In the genomic region with DNA sequence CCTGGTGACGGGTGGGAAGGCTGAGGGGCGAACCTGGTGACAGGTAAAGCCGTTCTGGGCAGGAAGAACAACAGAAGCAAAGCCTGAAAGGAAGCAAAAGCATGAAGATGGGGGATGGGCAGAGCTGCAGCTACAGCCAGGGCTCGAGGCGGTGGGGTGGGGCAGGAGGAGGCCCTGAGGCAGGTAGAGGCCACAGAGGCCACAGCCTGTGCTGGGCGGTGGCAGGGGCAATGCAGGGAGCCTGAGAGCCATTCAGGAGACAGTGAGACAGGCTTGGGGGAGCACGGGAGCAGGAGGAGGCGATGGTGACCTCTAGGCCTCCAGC, we compare ENCODE assay signal across 20 cellular contexts. TPM values are rescaled to one million over a fixed set of nuclear protein-coding genes. Genes with fewer than 3 reads are reported as not detected.
A peak's percentile ranks its signal among the peaks of the same experiment; 100 is the strongest.
DNase-seq lines count a peak whose midpoint lies in the region; ATAC-seq and TF ChIP-seq lines count a peak whose summit lies in the region.
"Had no signal": no experiment of that assay in that cellular context is flagged by ENCODE, and none has a peak within 500 bp of the region (broad histone marks: within the 10 kb centered on the region; RNA-seq: fewer than 3 reads in every experiment).

No MANE protein-coding gene starts in this region.

- H4K20me1 ChIP-seq in GM23338 (replicated peaks; ENCODE audit: insufficient read depth) (no peaks in the 10 kb centered on the region), PC-9 (ENCODE audit: insufficient read depth) (0 out of 2 replicates have a peak, but pooled peaks cover 3% of the 10 kb centered on the region)

- H3K36me3 Mint-ChIP-seq in GM23338 (ENCODE audit: low read depth): no peaks in the 10 kb centered on the region
- H3K36me3 Mint-ChIP-seq in glutamatergic neuron (ENCODE audit: unreplicated experiment): no peaks in the 10 kb centered on the region
- H3K36me3 Mint-ChIP-seq in CD8-positive, alpha-beta T cell: no peaks in the 10 kb centered on the region

- H3K36me3 ChIP-seq in GM23338 (ENCODE audit: insufficient read depth): no peaks in the 10 kb centered on the region
- H3K36me3 ChIP-seq in PC-9 (ENCODE audit: low read depth): peaks cover 3% of the 10 kb centered on the region
- peaks cover 0 to 11% of the 10 kb centered on the region in 2 donors for H3K36me3 ChIP-seq in neuronal stem cell (replicated peaks in 1 of 2; ENCODE audit: control insufficient read depth in 2 of 2, insufficient read depth in 2 of 2, low read length in 2 of 2)
- H3K36me3 ChIP-seq in CD8-positive, alpha-beta T cell (ENCODE audit: insufficient read depth, low read length): no peaks in the 10 kb centered on the region
- H3K36me3 ChIP-seq: Peyer's patch had no signal

- no peak overlapping the region for H4K91ac ChIP-seq in neuronal stem cell (ENCODE audit: low read depth, low read length, poor library complexity)

- H2BK120ac ChIP-seq in neuronal stem cell (ENCODE audit: low read depth, low read length): no peak overlapping the region

- H3K4me3 ChIP-seq in GM23338 (no peak overlapping the region), PC-9 (peak overlapping the region; percentile 44; the same call in 1 of the 2 replicates), neuronal stem cell (ENCODE audit: low read length in 2 of 2) (no peak overlapping the region)
- no peak overlapping the region for H3K4me3 ChIP-seq in CD8-positive, alpha-beta T cell (ENCODE audit: low read depth, low read length)
- H3K4me3 ChIP-seq: MG63, Peyer's patch had no signal

- POLR2A ChIA-PET in PC-9 (lab: Charles Lee; ENCODE audit: unreplicated experiment): no interaction called here
- POLR2A ChIA-PET in CD8-positive, alpha-beta T cell (lab: Charles Lee): no interaction called here

- no peak overlapping the region for H2BK5ac ChIP-seq in neuronal stem cell (ENCODE audit: low read length)

- peaks cover 11% of the 10 kb centered on the region for H3K4me1 Mint-ChIP-seq in GM23338
- H3K4me1 Mint-ChIP-seq in glutamatergic neuron (ENCODE audit: low read depth, unreplicated experiment): peaks cover 27% of the 10 kb centered on the region
- no peaks in the 10 kb centered on the region for H3K4me1 Mint-ChIP-seq in CD8-positive, alpha-beta T cell (ENCODE audit: low read depth)
- H3K4me1 Mint-ChIP-seq: B cell had no signal

- H2AK5ac ChIP-seq in neuronal stem cell (ENCODE audit: low read depth, low read length): peak overlapping the region; percentile 9

- H3K9me2 ChIP-seq in GM23338 (ENCODE audit: insufficient read depth) (no peaks in the 10 kb centered on the region), PC-9 (ENCODE audit: insufficient read depth) (no peaks in the 10 kb centered on the region)

- H3K27ac Mint-ChIP-seq in GM23338 (0 out of 2 replicates have a peak overlapping the region, but pooled peaks have one; percentile 23), glutamatergic neuron (ENCODE audit: unreplicated experiment) (peak overlapping the region; percentile 55)
- no peak overlapping the region for H3K27ac Mint-ChIP-seq in CD8-positive, alpha-beta T cell
- H3K27ac Mint-ChIP-seq: B cell; CD4-positive, alpha-beta T cell; HFFc6 had no signal

- peak overlapping the region; percentile 57 for H4K8ac ChIP-seq in neuronal stem cell (ENCODE audit: low read depth, low read length)

- no peak overlapping the region for H3K4ac ChIP-seq in neuronal stem cell (ENCODE audit: low read length)

- H3F3A ChIP-seq in GM23338 (replicated peaks; ENCODE audit: low read depth) (no peaks in the 10 kb centered on the region), PC-9 (ENCODE audit: insufficient read depth, low read depth) (peaks cover 44% of the 10 kb centered on the region)

- no TSS peak for BruUV-seq in PC-9 (replicated peaks; lab: Mats Ljungman, UMichigan)

- peak overlapping the region; percentile 4 for H3K18ac ChIP-seq in neuronal stem cell (ENCODE audit: low read length)

- H3K9me3 Mint-ChIP-seq in GM23338 (no peaks in the 10 kb centered on the region), glutamatergic neuron (ENCODE audit: unreplicated experiment) (peaks cover 16% of the 10 kb centered on the region)
- no peaks in the 10 kb centered on the region for H3K9me3 Mint-ChIP-seq in CD8-positive, alpha-beta T cell
- H3K9me3 Mint-ChIP-seq: CD4-positive, alpha-beta T cell; HFFc6 had no signal

- ATAC-seq in GM23338: no peak; the same call in 2 of the 3 replicates
- ATAC-seq in HG02870 (IDR thresholded peaks at IDR 0.05; ENCODE audit: unreplicated experiment): no peak
- no peak for ATAC-seq in CD8-positive, alpha-beta T cell

- H3K27ac ChIP-seq in GM23338 (ENCODE audit: low read depth): no peak overlapping the region
- H3K27ac ChIP-seq in PC-9: peak overlapping the region; percentile 72
- no peak overlapping the region for H3K27ac ChIP-seq in neuronal stem cell (replicated peaks; ENCODE audit: low read length)
- H3K27ac ChIP-seq in CD8-positive, alpha-beta T cell (ENCODE audit: low read depth, low read length): no peak overlapping the region
- H3K27ac ChIP-seq: KMS-11, Peyer's patch had no signal

- CTCF ChIA-PET in PC-9 (lab: Charles Lee): no interaction called here
- CTCF ChIA-PET in CD8-positive, alpha-beta T cell (lab: Charles Lee): no interaction called here

- H3K4me1 ChIP-seq in GM23338 (ENCODE audit: insufficient read depth) (no peaks in the 10 kb centered on the region), PC-9 (replicated peaks; ENCODE audit: insufficient read depth) (peaks cover 57% of the 10 kb centered on the region), neuronal stem cell (ENCODE audit: control insufficient read depth in 2 of 2, insufficient read depth in 1 of 2, low read depth in 1 of 2, low read length in 2 of 2) (peaks cover 16% of the 10 kb centered on the region in 2 donors)
- no peaks in the 10 kb centered on the region for H3K4me1 ChIP-seq in CD8-positive, alpha-beta T cell (ENCODE audit: insufficient read depth, low read length)

- peak overlapping the region; percentile 14 for H2BK15ac ChIP-seq in neuronal stem cell (ENCODE audit: low read length)

- no peak overlapping the region for H2BK12ac ChIP-seq in neuronal stem cell (ENCODE audit: low read length)

- peak overlapping the region; percentile 8 for H3K23ac ChIP-seq in neuronal stem cell (ENCODE audit: low read depth, low read length, poor library complexity)

- no peak overlapping the region for H3K9ac ChIP-seq in neuronal stem cell (ENCODE audit: low read depth, low read length, poor library complexity)
- H3K9ac ChIP-seq: KMS-11 had no signal

- peaks cover 16% of the 10 kb centered on the region for H3K27me3 Mint-ChIP-seq in GM23338 (ENCODE audit: insufficient read depth, low read depth, poor library complexity)
- peaks cover 7% of the 10 kb centered on the region for H3K27me3 Mint-ChIP-seq in glutamatergic neuron (ENCODE audit: unreplicated experiment)
- peaks cover 10% of the 10 kb centered on the region for H3K27me3 Mint-ChIP-seq in CD8-positive, alpha-beta T cell (ENCODE audit: low read depth)

- no peaks in the 10 kb centered on the region for H3K79me1 ChIP-seq in neuronal stem cell (ENCODE audit: low read depth, low read length)

- intact Hi-C loops in PC-9 (cut with micrococcal nuclease; ENCODE audit: unreplicated experiment): loop anchor here (5.0 kb wide), 3 partner anchors 81 to 161 kb away; no protein-coding TSS in a partner anchor
- intact Hi-C loops in CD8-positive, alpha-beta T cell (cut with DNase I, micrococcal nuclease): no loop called here

- H3K4me3 Mint-ChIP-seq in GM23338 (no peak overlapping the region), glutamatergic neuron (ENCODE audit: unreplicated experiment) (no peak overlapping the region)
- H3K4me3 Mint-ChIP-seq in CD8-positive, alpha-beta T cell: no peak overlapping the region
- H3K4me3 Mint-ChIP-seq: B cell; CD4-positive, alpha-beta T cell; HFFc6 had no signal

- WGBS in neuronal stem cell (ENCODE audit: extremely low coverage in 2 of 2, insufficient read length in 2 of 2, insufficient replicate concordance in 1 of 2), 2 donors: no CpG with 5 or more reads among the region's 8 CpGs

- no peak for DNase-seq in GM23338 (ENCODE audit: low spot score)
- peak in 1 of 2 experiments; percentile 58 for DNase-seq in PC-9
- no peak for DNase-seq in glutamatergic neuron
- DNase-seq in neuronal stem cell (ENCODE audit: low spot score): no peak
- DNase-seq in SK-N-DZ (ENCODE audit: low spot score): no peak
- no peak for DNase-seq in CD8-positive, alpha-beta T cell
- DNase-seq: CD4-positive, alpha-beta T cell; DMS79 treated with DMSO at 0.1 percent for 48 hours; GDM1; HFFc6; MG63; NCI-H1105; NCI-H1694 treated with DMSO at 0.1 percent for 48 hours; NCI-H446 treated with DMSO at 0.1 percent for 48 hours; NCI-H774; SHP77 treated with DMSO at 0.1 percent for 48 hours had no signal

- H3K4me2 ChIP-seq in GM23338 (no peak overlapping the region), PC-9 (peak overlapping the region; percentile 76), neuronal stem cell (ENCODE audit: insufficient read depth, low read length, poor library complexity, severe bottlenecking) (no peak overlapping the region)
- H3K4me2 ChIP-seq: KMS-11 had no signal

- H3K9me3 ChIP-seq in PC-9 (ENCODE audit: insufficient read depth, low read depth) (no peaks in the 10 kb centered on the region), neuronal stem cell (replicated peaks in 1 of 2; ENCODE audit: control insufficient read depth in 2 of 2, insufficient read depth in 1 of 2, low read depth in 1 of 2, low read length in 2 of 2) (no peaks in the 10 kb centered on the region)
- no peaks in the 10 kb centered on the region for H3K9me3 ChIP-seq in CD8-positive, alpha-beta T cell (ENCODE audit: low read length)
- H3K9me3 ChIP-seq: MG63, Peyer's patch had no signal

- no peaks in the 10 kb centered on the region for H3K79me2 ChIP-seq in GM23338 (replicated peaks; ENCODE audit: insufficient read depth)
- H3K79me2 ChIP-seq in PC-9 (ENCODE audit: low read depth): peaks cover 58% of the 10 kb centered on the region

- H3K14ac ChIP-seq in neuronal stem cell (ENCODE audit: low read length): no peak overlapping the region

- TF ChIP-seq CTCF in GM23338 (conservative IDR thresholded peaks at IDR 0.05; ENCODE audit: low read depth in 2 of 2) (no peak), PC-9 (conservative IDR thresholded peaks at IDR 0.05) (no peak), glutamatergic neuron (IDR thresholded peaks at IDR 0.05; ENCODE audit: partially characterized antibody, unreplicated experiment) (no peak)
- TF ChIP-seq CTCF in CD8-positive, alpha-beta T cell (IDR thresholded peaks at IDR 0.05): no peak

- no peaks in the 10 kb centered on the region for H3K27me3 ChIP-seq in GM23338 (ENCODE audit: insufficient read depth)
- H3K27me3 ChIP-seq in PC-9 (ENCODE audit: insufficient read depth, low read depth): no peaks in the 10 kb centered on the region
- peaks cover 0 to 2% (median 0%) of the 10 kb centered on the region in 3 experiments for H3K27me3 ChIP-seq in neuronal stem cell (ENCODE audit: control insufficient read depth in 3 of 3, insufficient read depth in 3 of 3, low read depth in 1 of 3, low read length in 3 of 3)
- H3K27me3 ChIP-seq in CD8-positive, alpha-beta T cell (ENCODE audit: insufficient read depth, low read length): no peaks in the 10 kb centered on the region
- H3K27me3 ChIP-seq: MG63, Peyer's patch had no signal

- H2AFZ ChIP-seq in GM23338: no peak overlapping the region
- H2AFZ ChIP-seq in PC-9: no peak overlapping the region
- no peak overlapping the region for H2AFZ ChIP-seq in neuronal stem cell (ENCODE audit: low read length)

RNA-seq across cellular contexts. Expression of a gene that starts 8.2 kb away (rescaled TPM):
- total RNA-seq in GM23338 (2014; rRNA removed; shearing (Covaris generic)): 6.7 and 7.8 TPM in 2 replicates
- polyA plus RNA-seq in GM23338 (2016; fragmentation: Nextera tagmentation; extraction: Ambion mirVana): 1.7 and 2.4 TPM in 2 replicates
- total RNA-seq in PC-9 (2021) (26.3 and 27.2 TPM in 2 replicates), glutamatergic neuron (ENCODE audit: unreplicated experiment) (3.8 TPM)
- 2.0 TPM for polyA plus RNA-seq in neuronal stem cell (2013, experiment 1 of 2)
- polyA plus RNA-seq in neuronal stem cell (2013, experiment 2 of 2): 1.8 TPM
- polyA plus RNA-seq in SK-N-DZ (2014; cell fraction: cytosol; rRNA removed): not detected in 2 replicates
- polyA plus RNA-seq in SK-N-DZ (2014; cell fraction: nucleus; rRNA removed): not detected in 2 replicates
- 1 to 10 TPM in 1 of 2 experiments, under 1 TPM in 1; 0.84 to 2.6 TPM for total RNA-seq in CD8-positive, alpha-beta T cell
- total RNA-seq: HFFc6 had no signal
